17 cellular contexts compared by ENCODE assay signal in the genomic region with DNA sequence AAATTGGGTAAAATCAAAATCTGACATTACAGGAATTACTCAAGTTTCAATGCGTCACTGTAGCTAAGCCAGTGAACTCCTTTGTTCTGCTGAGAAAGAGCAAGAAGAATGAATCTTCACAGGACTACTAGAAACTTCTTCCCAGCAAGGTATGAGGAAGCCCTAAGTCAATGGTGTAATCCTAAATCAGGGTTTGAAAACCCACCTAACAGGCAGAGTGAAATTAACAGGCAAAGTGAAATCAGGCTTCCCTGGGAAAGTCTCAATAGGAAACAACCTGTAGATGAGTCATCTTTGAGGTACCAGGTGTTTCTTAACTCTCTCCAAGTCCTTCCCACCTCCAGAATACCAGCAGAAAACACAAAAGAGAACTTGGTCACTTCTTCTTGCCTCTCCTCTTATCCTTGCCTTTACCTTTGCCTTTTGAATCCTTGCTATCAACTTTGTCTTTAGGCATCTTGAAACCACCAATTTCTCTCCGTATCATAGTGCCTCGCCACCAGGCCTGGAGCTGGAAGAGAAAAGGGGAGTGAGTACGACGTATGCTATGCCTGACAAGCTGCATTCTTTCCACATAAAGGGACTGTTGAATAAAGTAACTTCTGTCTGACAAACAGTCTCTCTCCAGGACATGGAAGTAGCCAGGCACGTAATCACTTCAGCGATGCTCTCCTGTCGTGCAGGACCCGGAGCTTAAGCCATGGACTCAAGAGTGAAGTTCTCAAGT.
DNase-seq lines count a peak whose midpoint lies in the region; ATAC-seq, FAIRE-seq and TF ChIP-seq lines count a peak whose summit lies in the region.
"Had no signal": no experiment of that assay in that cellular context is flagged by ENCODE, and none has a peak within 500 bp of the region (broad histone marks: within the 10 kb centered on the region; RNA-seq: fewer than 3 reads in every experiment).

No MANE protein-coding gene starts in this region.

- no peak overlapping the region for H2AFZ ChIP-seq in astrocyte (ENCODE audit: low read depth, low read length)

- H3K4me1 ChIP-seq in astrocyte (ENCODE audit: insufficient read depth, low read length) (no peaks in the 10 kb centered on the region), foreskin keratinocyte (peaks cover 9% of the 10 kb centered on the region)

- H3K4me1 Mint-ChIP-seq in astrocyte (ENCODE audit: low read depth, unreplicated experiment) (peaks cover 14% of the 10 kb centered on the region), progenitor cell of endocrine pancreas (ENCODE audit: low read depth) (no peaks in the 10 kb centered on the region)
- H3K4me1 Mint-ChIP-seq: naive thymus-derived CD8-positive, alpha-beta T cell had no signal

- H3K27ac Mint-ChIP-seq in astrocyte (ENCODE audit: unreplicated experiment), result peak overlapping the region; percentile 27
- H3K27ac Mint-ChIP-seq in progenitor cell of endocrine pancreas, result peak overlapping the region; percentile 0

- H3K9ac ChIP-seq in astrocyte (ENCODE audit: low read length), result no peak overlapping the region
- H3K9ac ChIP-seq: BLaER1 had no signal

- peak; percentile 66 for DNase-seq in HPDE6-E6E7 (ENCODE audit: extremely low spot score)
- no peak for DNase-seq in astrocyte (ENCODE audit: low read depth)
- DNase-seq in foreskin keratinocyte, result peak; percentile 93 to 96
- DNase-seq in progenitor cell of endocrine pancreas (ENCODE audit: low spot score, unreplicated experiment), result no peak
- DNase-seq in HuH-7.5 (ENCODE audit: low spot score), result no peak
- no peak for DNase-seq in NCI-H774 (lab: John Stamatoyannopoulos, UW)
- no peak for DNase-seq in AG08396 (ENCODE audit: low spot score)
- DNase-seq: activated CD8-positive, alpha-beta memory T cell treated with anti-CD3 and anti-CD28 coated beads for 24 hours; activated gamma-delta T cell treated with Interleukin-2 at 50 U/mL for 16 hours; DMS79; dorsolateral prefrontal cortex; naive thymus-derived CD8-positive, alpha-beta T cell; NCI-H187; NCI-H524; right cardiac atrium had no signal

- no peaks in the 10 kb centered on the region for H3K79me2 ChIP-seq in astrocyte (ENCODE audit: insufficient read depth, low read length)

- FAIRE-seq in astrocyte (lab: Jason Lieb, UNC), result no peak

- H3K27ac ChIP-seq in astrocyte (ENCODE audit: low read depth, low read length), result no peak overlapping the region
- H3K27ac ChIP-seq in foreskin keratinocyte, result peak overlapping the region; percentile 78
- H3K27ac ChIP-seq: BLaER1, dorsolateral prefrontal cortex had no signal

- H3K36me3 ChIP-seq in astrocyte (ENCODE audit: insufficient read depth, low read length), result peaks cover 3% of the 10 kb centered on the region

- no peak overlapping the region for H3K4me3 ChIP-seq in astrocyte (ENCODE audit: insufficient read depth, low read depth, low read length)
- H3K4me3 ChIP-seq: BLaER1, dorsolateral prefrontal cortex had no signal

- H3K36me3 Mint-ChIP-seq in astrocyte (ENCODE audit: low read depth, unreplicated experiment), result no peaks in the 10 kb centered on the region
- peaks cover 7% of the 10 kb centered on the region for H3K36me3 Mint-ChIP-seq in progenitor cell of endocrine pancreas (ENCODE audit: insufficient read depth)

- no peaks in the 10 kb centered on the region for H4K20me1 ChIP-seq in astrocyte (ENCODE audit: insufficient read depth, low read length)
- H4K20me1 ChIP-seq: BLaER1 had no signal

- H3K4me3 Mint-ChIP-seq in astrocyte (ENCODE audit: unreplicated experiment) (no peak overlapping the region), progenitor cell of endocrine pancreas (ENCODE audit: low read depth) (no peak overlapping the region)
- H3K4me3 Mint-ChIP-seq: naive thymus-derived CD8-positive, alpha-beta T cell had no signal

- H3K9me3 ChIP-seq in astrocyte (ENCODE audit: insufficient read depth, low read depth, low read length), result no peaks in the 10 kb centered on the region
- H3K9me3 ChIP-seq: BLaER1 had no signal

- no peak overlapping the region for H3K4me2 ChIP-seq in astrocyte (ENCODE audit: low read length)
- H3K4me2 ChIP-seq: BLaER1 had no signal

- peak; percentile 93 for ATAC-seq in foreskin keratinocyte
- ATAC-seq: naive thymus-derived CD8-positive, alpha-beta T cell; Panc1; right cardiac atrium had no signal

- H3K27me3 Mint-ChIP-seq in astrocyte (ENCODE audit: low read depth, unreplicated experiment), result no peaks in the 10 kb centered on the region
- no peaks in the 10 kb centered on the region for H3K27me3 Mint-ChIP-seq in progenitor cell of endocrine pancreas
- H3K27me3 Mint-ChIP-seq: naive thymus-derived CD8-positive, alpha-beta T cell had no signal

- H3K27me3 ChIP-seq in astrocyte (ENCODE audit: insufficient read depth, low read length) (no peaks in the 10 kb centered on the region), foreskin keratinocyte (no peaks in the 10 kb centered on the region)
- H3K27me3 ChIP-seq: BLaER1, dorsolateral prefrontal cortex had no signal

- TF ChIP-seq CTCF in astrocyte (IDR thresholded peaks at IDR 0.05; ENCODE audit: insufficient read depth, low read depth, low read length) (no peak), foreskin keratinocyte (conservative IDR thresholded peaks at IDR 0.05) (no peak), progenitor cell of endocrine pancreas (IDR thresholded peaks at IDR 0.05; ENCODE audit: unreplicated experiment) (no peak)

- H3K9me3 Mint-ChIP-seq in astrocyte (ENCODE audit: unreplicated experiment) (no peaks in the 10 kb centered on the region), progenitor cell of endocrine pancreas (ENCODE audit: low read depth) (no peaks in the 10 kb centered on the region)
- H3K9me3 Mint-ChIP-seq: naive thymus-derived CD8-positive, alpha-beta T cell had no signal

Comparison
In these comparisons a context has a peak if more than half of its experiments do, and no peak if none do; other contexts are left out.
1. DNase-seq: peak in HPDE6-E6E7 (single experiment) and foreskin keratinocyte (2 of 2); none in astrocyte (single experiment), progenitor cell of endocrine pancreas (single experiment), HuH-7.5 (single experiment), NCI-H774 (single experiment) and AG08396 (single experiment).